In the genomic region with DNA sequence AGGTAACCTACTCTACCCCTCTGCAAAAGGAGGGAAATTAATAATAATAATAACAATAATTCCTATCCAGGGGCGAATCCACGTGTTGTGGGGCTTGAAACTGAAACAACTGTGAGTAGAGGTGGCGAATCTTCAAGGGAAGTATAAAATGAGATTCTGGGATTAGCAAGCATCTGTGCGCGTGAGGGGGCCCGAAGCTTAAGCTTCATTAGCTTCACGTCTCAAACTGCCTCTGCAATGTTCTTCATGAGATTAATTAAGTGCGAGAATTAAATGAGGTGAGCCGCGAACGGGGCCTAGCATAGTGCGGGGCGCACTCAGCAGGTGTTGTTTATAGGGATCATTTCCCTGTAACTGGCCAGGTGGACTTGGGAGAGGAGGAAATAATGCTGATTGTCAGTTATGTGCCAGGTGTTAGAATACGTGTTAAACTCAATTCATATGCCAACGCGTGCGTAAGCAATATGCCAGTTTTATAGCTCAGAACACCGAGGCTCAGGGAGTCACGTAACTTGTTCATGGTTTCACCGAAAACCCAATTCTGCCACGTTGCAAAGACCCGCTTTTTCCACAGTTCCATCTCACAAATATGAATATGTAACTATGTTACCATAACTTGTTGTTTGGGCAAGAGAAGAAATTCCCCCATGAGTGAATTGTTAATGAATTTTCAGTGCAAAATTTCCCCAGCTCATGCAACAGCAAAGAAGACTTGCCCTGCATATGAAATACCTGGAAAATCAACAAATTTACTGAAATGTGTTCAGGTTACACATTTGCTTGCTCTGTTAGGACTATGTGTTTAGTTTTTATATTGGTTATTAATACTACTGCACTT, we compare ENCODE assay signal across 8 cellular contexts. TPM values are rescaled to one million over a fixed set of nuclear protein-coding genes. Genes with fewer than 3 reads are reported as not detected.
DNase-seq lines count a peak whose midpoint lies in the region; ATAC-seq and TF ChIP-seq lines count a peak whose summit lies in the region.

No MANE protein-coding gene starts in this region.

- peaks cover 2% of the 10 kb centered on the region for H3K4me1 ChIP-seq in NT2/D1 (ENCODE audit: insufficient read depth, insufficient read length)
- H3K4me1 ChIP-seq in duodenal mucosa (ENCODE audit: control insufficient read depth in 1 of 2, insufficient read depth in 2 of 2, low read length in 2 of 2) = peaks cover 18 to 21% of the 10 kb centered on the region in 2 donors

- H3K27ac ChIP-seq in duodenal mucosa (ENCODE audit: low read depth, low read length) = peak overlapping the region; percentile 91
- no peak overlapping the region for H3K27ac ChIP-seq in neural cell (ENCODE audit: low read length)

- H3K9ac ChIP-seq in NT2/D1 (ENCODE audit: insufficient read length, low read depth) = no peak overlapping the region
- H3K9ac ChIP-seq in duodenal mucosa (ENCODE audit: low read depth in 1 of 2, low read length in 2 of 2) = peak overlapping the region; percentile 78 to 91
- peak overlapping the region; percentile 53 for H3K9ac ChIP-seq in neural cell (ENCODE audit: low read length)

- no peak for TF ChIP-seq RAD21 in neural cell (conservative IDR thresholded peaks at IDR 0.05)

- H3K4me3 ChIP-seq in AG09309 (ENCODE audit: control insufficient read depth, low read depth, low read length) (peak overlapping the region; percentile 49), NT2/D1 (ENCODE audit: insufficient read length, low read depth) (peak overlapping the region; percentile 50), duodenal mucosa (ENCODE audit: low read depth in 1 of 2, low read length in 2 of 2) (peak overlapping the region; percentile 79 to 82), neural cell (ENCODE audit: low read length) (peak overlapping the region; percentile 94)

- H3K36me3 ChIP-seq in NT2/D1 (ENCODE audit: insufficient read depth, insufficient read length, low read length) (no peaks in the 10 kb centered on the region), duodenal mucosa (ENCODE audit: control insufficient read depth in 1 of 2, insufficient read depth in 2 of 2, low read length in 2 of 2) (no peaks in the 10 kb centered on the region), neural cell (ENCODE audit: insufficient read depth, low read length) (no peaks in the 10 kb centered on the region)

- TF ChIP-seq CTCF in AG09309 (IDR thresholded peaks at IDR 0.05; ENCODE audit: control insufficient read depth, insufficient read depth, low read depth, low read length, missing control alignments) = no peak
- TF ChIP-seq CTCF in neural cell (IDR thresholded peaks at IDR 0.05; ENCODE audit: poor library complexity, severe bottlenecking) = no peak

- H2AFZ ChIP-seq in neural cell (ENCODE audit: low read depth, low read length) = no peak overlapping the region

- no peaks in the 10 kb centered on the region for H3K79me2 ChIP-seq in neural cell (replicated peaks; ENCODE audit: insufficient read depth, low read length)

- ATAC-seq in GM19035 (IDR thresholded peaks at IDR 0.05; ENCODE audit: unreplicated experiment) (peak; percentile 1), HG02885 (IDR thresholded peaks at IDR 0.05; ENCODE audit: poor library complexity, unreplicated experiment) (no peak), HG03025 (IDR thresholded peaks at IDR 0.05; ENCODE audit: low FRiP score, unreplicated experiment) (no peak)

- H4K20me1 ChIP-seq in neural cell (ENCODE audit: insufficient read depth) = no peaks in the 10 kb centered on the region

- TF ChIP-seq EP300 in neural cell (conservative IDR thresholded peaks at IDR 0.05; ENCODE audit: poor library complexity, severe bottlenecking) = no peak

- H3K4me2 ChIP-seq in neural cell (ENCODE audit: low read length) = peak overlapping the region; percentile 30

- H3K27me3 ChIP-seq in NT2/D1 (ENCODE audit: insufficient read depth, insufficient read length) (peaks cover 57% of the 10 kb centered on the region), duodenal mucosa (ENCODE audit: control insufficient read depth in 1 of 2, insufficient read depth in 2 of 2, low read length in 2 of 2) (no peaks in the 10 kb centered on the region), neural cell (ENCODE audit: insufficient read depth, low read depth, low read length) (peaks cover 44% of the 10 kb centered on the region)

- H3K9me3 ChIP-seq in NT2/D1 (ENCODE audit: insufficient read depth, low read length) = no peaks in the 10 kb centered on the region
- H3K9me3 ChIP-seq in duodenal mucosa (ENCODE audit: control insufficient read depth in 1 of 2, low read length in 2 of 2) = no peaks in the 10 kb centered on the region
- H3K9me3 ChIP-seq in neural cell (ENCODE audit: low read length) = no peaks in the 10 kb centered on the region

- DNase-seq in AG09309 (ENCODE audit: low read depth) (no peak), NT2/D1 (ENCODE audit: low read depth, low spot score) (no peak), NCI-H187 (lab: John Stamatoyannopoulos, UW) (no peak)

- H3K9me2 ChIP-seq in neural cell (ENCODE audit: insufficient read depth, low read length) = no peaks in the 10 kb centered on the region

- H3F3A ChIP-seq in neural cell (ENCODE audit: insufficient read depth, low read length, poor library complexity, severe bottlenecking) = no peaks in the 10 kb centered on the region

TF ChIP-seq in neural cell, 6 proteins besides CTCF, POLR2A, EP300 and RAD21:
- TF ChIP-seq TAF1 (IDR thresholded peaks at IDR 0.05; ENCODE audit: low read depth) (no peak), EZH2 (IDR thresholded peaks at IDR 0.05; ENCODE audit: borderline replicate concordance, insufficient read depth, low read length, poor library complexity, severe bottlenecking) (no peak), POLR2AphosphoS5 (IDR thresholded peaks at IDR 0.05) (no peak), SMC3 (conservative IDR thresholded peaks at IDR 0.05; ENCODE audit: poor library complexity) (no peak)
- TF ChIP-seq, protein P1, sequence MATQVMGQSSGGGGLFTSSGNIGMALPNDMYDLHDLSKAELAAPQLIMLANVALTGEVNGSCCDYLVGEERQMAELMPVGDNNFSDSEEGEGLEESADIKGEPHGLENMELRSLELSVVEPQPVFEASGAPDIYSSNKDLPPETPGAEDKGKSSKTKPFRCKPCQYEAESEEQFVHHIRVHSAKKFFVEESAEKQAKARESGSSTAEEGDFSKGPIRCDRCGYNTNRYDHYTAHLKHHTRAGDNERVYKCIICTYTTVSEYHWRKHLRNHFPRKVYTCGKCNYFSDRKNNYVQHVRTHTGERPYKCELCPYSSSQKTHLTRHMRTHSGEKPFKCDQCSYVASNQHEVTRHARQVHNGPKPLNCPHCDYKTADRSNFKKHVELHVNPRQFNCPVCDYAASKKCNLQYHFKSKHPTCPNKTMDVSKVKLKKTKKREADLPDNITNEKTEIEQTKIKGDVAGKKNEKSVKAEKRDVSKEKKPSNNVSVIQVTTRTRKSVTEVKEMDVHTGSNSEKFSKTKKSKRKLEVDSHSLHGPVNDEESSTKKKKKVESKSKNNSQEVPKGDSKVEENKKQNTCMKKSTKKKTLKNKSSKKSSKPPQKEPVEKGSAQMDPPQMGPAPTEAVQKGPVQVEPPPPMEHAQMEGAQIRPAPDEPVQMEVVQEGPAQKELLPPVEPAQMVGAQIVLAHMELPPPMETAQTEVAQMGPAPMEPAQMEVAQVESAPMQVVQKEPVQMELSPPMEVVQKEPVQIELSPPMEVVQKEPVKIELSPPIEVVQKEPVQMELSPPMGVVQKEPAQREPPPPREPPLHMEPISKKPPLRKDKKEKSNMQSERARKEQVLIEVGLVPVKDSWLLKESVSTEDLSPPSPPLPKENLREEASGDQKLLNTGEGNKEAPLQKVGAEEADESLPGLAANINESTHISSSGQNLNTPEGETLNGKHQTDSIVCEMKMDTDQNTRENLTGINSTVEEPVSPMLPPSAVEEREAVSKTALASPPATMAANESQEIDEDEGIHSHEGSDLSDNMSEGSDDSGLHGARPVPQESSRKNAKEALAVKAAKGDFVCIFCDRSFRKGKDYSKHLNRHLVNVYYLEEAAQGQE (IDR thresholded peaks at IDR 0.05; ENCODE audit: borderline replicate concordance) = no peak

RNA-seq across cellular contexts. Expression of a gene that starts 30.3 kb away (rescaled TPM):
- 246 and 257 TPM in 2 replicates for polyA plus RNA-seq in neural cell
- polyA minus RNA-seq in neural cell = 80.6 and 92.4 TPM in 2 replicates

RNA-seq across cellular contexts. Expression of a gene that starts 57.0 kb away (rescaled TPM):
- 22.3 and 34.0 TPM in 2 replicates for polyA plus RNA-seq in neural cell
- 17.0 and 28.8 TPM in 2 replicates for polyA minus RNA-seq in neural cell
